11 cellular contexts compared by ENCODE assay signal in genomic region chr12:132323171-132324010, GRCh38. TPM values are rescaled to one million over a fixed set of nuclear protein-coding genes. Genes with fewer than 3 reads are reported as not detected.
DNase-seq lines count a peak whose midpoint lies in the region; ATAC-seq and TF ChIP-seq lines count a peak whose summit lies in the region.
"Had no signal": no experiment of that assay in that cellular context is flagged by ENCODE, and none has a peak within 500 bp of the region (broad histone marks: within the 10 kb centered on the region; RNA-seq: fewer than 3 reads in every experiment).

No MANE protein-coding gene starts in this region.

- ATAC-seq in Right ventricle myocardium inferior (no peak), heart left ventricle (no peak), GM21825 (IDR thresholded peaks at IDR 0.05; ENCODE audit: unreplicated experiment) (no peak)

- DNase-seq in Right ventricle myocardium inferior (ENCODE audit: missing footprints) (peak; percentile 62), heart left ventricle (no peak), left kidney (ENCODE audit: low read depth, low spot score) (peak; percentile 45), superior temporal gyrus (ENCODE audit: extremely low spot score) (peak; percentile 40), MG63 (no peak), OCI-M2 (lab: John Stamatoyannopoulos, UW; ENCODE audit: unreplicated experiment) (no peak)
- DNase-seq in activated T-cell treated with anti-CD3 and anti-CD28 coated beads, Interleukin-2, amount 50 U/mL, for 48 hours, result peak; percentile 27 to 33
- DNase-seq: activated naive CD4-positive, alpha-beta T cell; GF-D8; SIG-M5 had no signal

- peak overlapping the region in 1 of 12 donors; percentile 69 for H3K27ac ChIP-seq in heart left ventricle

- WGBS in heart left ventricle, 4 donors, result 38 to 54% (median 44%) methylated on average over 38 to 44 of the region's 44 CpGs

- H3K9me3 ChIP-seq in heart left ventricle (no peaks in the 10 kb centered on the region), MG63 (peaks cover 4% of the 10 kb centered on the region)

- no peaks in the 10 kb centered on the region for H3K36me3 ChIP-seq in heart left ventricle
- no peaks in the 10 kb centered on the region for H3K36me3 ChIP-seq in MG63

- H3K27me3 ChIP-seq in heart left ventricle (peaks cover 13 to 93% (median 24%) of the 10 kb centered on the region in 9 donors), MG63 (no peaks in the 10 kb centered on the region)

- peaks cover 0 to 15% (median 0%) of the 10 kb centered on the region in 12 donors for H3K4me1 ChIP-seq in heart left ventricle

- TF ChIP-seq CTCF in heart left ventricle (IDR thresholded peaks at IDR 0.05), result no peak

- no peak overlapping the region for H3K4me3 ChIP-seq in heart left ventricle
- H3K4me3 ChIP-seq in MG63, result no peak overlapping the region

- no peak for TF ChIP-seq POLR2A in heart left ventricle (IDR thresholded peaks at IDR 0.05)

- intact Hi-C loops in Right ventricle myocardium inferior (cut with DNase I), result no loop called here
- intact Hi-C loops in heart left ventricle (cut with DNase I), result no loop called here

RNA-seq across cellular contexts. Expression of gene GALNT9, which starts 6.0 kb away (rescaled TPM):
- total RNA-seq in Right ventricle myocardium inferior (not detected), heart left ventricle (10 to 100 TPM in 1 of 9 donors, not detected in 8; 10.3 TPM)
- not detected for polyA plus RNA-seq in heart left ventricle
- 3.3 and 5.5 TPM in 2 replicates for total RNA-seq in MG63 (2014; rRNA removed; shearing (Covaris generic); ENCODE audit: low replicate concordance)

Comparison
In these comparisons a context has a peak if more than half of its experiments do, and no peak if none do; other contexts are left out.
1. DNase-seq: peak in Right ventricle myocardium inferior (single experiment), activated T-cell treated with anti-CD3 and anti-CD28 coated beads, Interleukin-2, amount 50 U/mL, for 48 hours (2 of 2), left kidney (single experiment) and superior temporal gyrus (single experiment); none in heart left ventricle (0 of 5), MG63 (single experiment) and OCI-M2 (single experiment).